ENCODE assay signal across 10 cellular contexts in genomic region chr14:77045570-77045890, GRCh38. TPM values are rescaled to one million over a fixed set of nuclear protein-coding genes. Genes with fewer than 3 reads are reported as not detected.
A peak's percentile ranks its signal among the peaks of the same experiment; 100 is the strongest.
DNase-seq lines count a peak whose midpoint lies in the region; ATAC-seq and TF ChIP-seq lines count a peak whose summit lies in the region.
"Had no signal": no experiment of that assay in that cellular context is flagged by ENCODE, and none has a peak within 500 bp of the region (broad histone marks: within the 10 kb centered on the region; RNA-seq: fewer than 3 reads in every experiment).

No MANE protein-coding gene starts in this region.

- ATAC-seq in GM21367 (IDR thresholded peaks at IDR 0.05; ENCODE audit: unreplicated experiment) = no peak

- TF ChIP-seq RAD21 in liver (IDR thresholded peaks at IDR 0.05) = no peak

- H3K4me3 ChIP-seq in liver (ENCODE audit: low read depth in 1 of 3, low read length in 3 of 3) (no peak overlapping the region), smooth muscle cell (no peak overlapping the region)

- no peaks in the 10 kb centered on the region for H3K9me3 Mint-ChIP-seq in HFFc6
- H3K9me3 Mint-ChIP-seq: activated CD4-positive, alpha-beta T cell treated with anti-CD3 and anti-CD28 coated beads, Interleukin-2, amount 10 ng/mL, durations not matched to agents 24 days and 14 days had no signal

- DNase-seq in HFFc6 (no peak), smooth muscle cell (lab: John Stamatoyannopoulos, UW; ENCODE audit: unreplicated experiment) (no peak), UCSD-AML1 (lab: John Stamatoyannopoulos, UW; ENCODE audit: unreplicated experiment) (no peak), T1000 (lab: John Stamatoyannopoulos, UW) (no peak)
- DNase-seq in NK-92 treated with Interleukin-12 subunit alpha and Interleukin-12 subunit beta, amount 100 ng/mL, for 24 hours (lab: John Stamatoyannopoulos, UW) = no peak
- DNase-seq: activated CD4-positive, alpha-beta T cell treated with anti-CD3 and anti-CD28 coated beads, Interleukin-2, amount 10 ng/mL, durations not matched to agents 24 days and 14 days; NCI-H226 had no signal

- TF ChIP-seq CTCF in HFFc6 (IDR thresholded peaks at IDR 0.05) = no peak
- no peak for TF ChIP-seq CTCF in liver (IDR thresholded peaks at IDR 0.05; ENCODE audit: low read depth, low read length, missing input control)
- no peak for TF ChIP-seq CTCF in smooth muscle cell (IDR thresholded peaks at IDR 0.05; ENCODE audit: borderline replicate concordance, insufficient read depth, poor library complexity, severe bottlenecking)

- peak overlapping the region; percentile 49 for H3K4me3 Mint-ChIP-seq in HFFc6
- H3K4me3 Mint-ChIP-seq: activated CD4-positive, alpha-beta T cell treated with anti-CD3 and anti-CD28 coated beads, Interleukin-2, amount 10 ng/mL, durations not matched to agents 24 days and 14 days had no signal

- no peaks in the 10 kb centered on the region for H3K9me3 ChIP-seq in liver (ENCODE audit: control insufficient read depth in 4 of 4, low read length in 3 of 4)
- H3K9me3 ChIP-seq in smooth muscle cell (replicated peaks; ENCODE audit: low read depth) = no peaks in the 10 kb centered on the region

- H3K36me3 Mint-ChIP-seq in HFFc6 (ENCODE audit: low read depth) = no peaks in the 10 kb centered on the region

- peak overlapping the region in 1 of 2 donors; percentile 61 for H3K9ac ChIP-seq in liver (ENCODE audit: low read depth in 1 of 2, low read length in 2 of 2)
- H3K9ac ChIP-seq in smooth muscle cell (ENCODE audit: low read depth) = no peak overlapping the region

- H3K27ac ChIP-seq in cingulate gyrus (ENCODE audit: low read depth, low read length) (peak overlapping the region; percentile 39), liver (ENCODE audit: low read depth in 1 of 2, low read length in 2 of 2) (peak overlapping the region; percentile 97 to 99), smooth muscle cell (ENCODE audit: low read depth) (peak overlapping the region; percentile 99)

- no peaks in the 10 kb centered on the region for H4K20me1 ChIP-seq in smooth muscle cell (ENCODE audit: low read depth)

- peaks cover 33% of the 10 kb centered on the region for H3F3A ChIP-seq in smooth muscle cell (ENCODE audit: low read depth)

- H3K4me1 ChIP-seq in liver (ENCODE audit: control insufficient read depth in 4 of 4, insufficient read depth in 4 of 4, low read length in 3 of 4) = peaks cover 25 to 63% (median 55%) of the 10 kb centered on the region in 4 donors
- peaks cover 46% of the 10 kb centered on the region for H3K4me1 ChIP-seq in smooth muscle cell (ENCODE audit: low read depth)

- H3K27ac Mint-ChIP-seq in HFFc6 = no peak overlapping the region; the same call in 1 of the 2 replicates
- H3K27ac Mint-ChIP-seq: activated CD4-positive, alpha-beta T cell treated with anti-CD3 and anti-CD28 coated beads, Interleukin-2, amount 10 ng/mL, durations not matched to agents 24 days and 14 days had no signal

- WGBS in liver = 29% methylated on average over 3 of the region's 3 CpGs
- WGBS in smooth muscle cell (ENCODE audit: low lambda C conversion rate) = 89% methylated on average over 3 of the region's 3 CpGs

- no peaks in the 10 kb centered on the region; the same call in none of the 2 replicates for H3K27me3 Mint-ChIP-seq in HFFc6 (ENCODE audit: insufficient read depth)
- H3K27me3 Mint-ChIP-seq: activated CD4-positive, alpha-beta T cell treated with anti-CD3 and anti-CD28 coated beads, Interleukin-2, amount 10 ng/mL, durations not matched to agents 24 days and 14 days had no signal

- H3K79me2 ChIP-seq in smooth muscle cell (ENCODE audit: low read depth) = no peaks in the 10 kb centered on the region

- H3K36me3 ChIP-seq in liver (ENCODE audit: control insufficient read depth in 4 of 4, insufficient read depth in 3 of 4, low read depth in 1 of 4, low read length in 3 of 4) (no peaks in the 10 kb centered on the region), smooth muscle cell (ENCODE audit: low read depth) (no peaks in the 10 kb centered on the region)

- no peak overlapping the region for H2AFZ ChIP-seq in smooth muscle cell (ENCODE audit: low read depth)

- H3K4me2 ChIP-seq in smooth muscle cell = peak overlapping the region; percentile 81

- no peaks in the 10 kb centered on the region for H3K27me3 ChIP-seq in liver (ENCODE audit: control insufficient read depth in 4 of 4, insufficient read depth in 4 of 4, low read length in 3 of 4)
- H3K27me3 ChIP-seq in smooth muscle cell (ENCODE audit: low read depth) = no peaks in the 10 kb centered on the region

- H3K4me1 Mint-ChIP-seq in HFFc6 (ENCODE audit: low read depth) = peaks cover 71% of the 10 kb centered on the region

TF ChIP-seq in liver, 16 proteins besides CTCF, POLR2A, EP300 and RAD21:
- TF ChIP-seq HNF4A (conservative IDR thresholded peaks at IDR 0.05) = no peak
- TF ChIP-seq NR2F2 (IDR thresholded peaks at IDR 0.05) = no peak
- TF ChIP-seq FOXA2 (IDR thresholded peaks at IDR 0.05) = no peak
- TF ChIP-seq JUND (IDR thresholded peaks at IDR 0.05) = no peak
- TF ChIP-seq HNF4G (IDR thresholded peaks at IDR 0.05) = no peak
- no peak for TF ChIP-seq YY1 (IDR thresholded peaks at IDR 0.05)
- TF ChIP-seq RXRA (IDR thresholded peaks at IDR 0.05) = no peak
- no peak for TF ChIP-seq TAF1 (conservative IDR thresholded peaks at IDR 0.05)
- no peak for TF ChIP-seq MAX (IDR thresholded peaks at IDR 0.05)
- no peak for TF ChIP-seq SP1 (IDR thresholded peaks at IDR 0.05)
- no peak for TF ChIP-seq ATF3 (IDR thresholded peaks at IDR 0.05)
- TF ChIP-seq EGR1 (IDR thresholded peaks at IDR 0.05; ENCODE audit: low read depth in 2 of 2) = no peak
- no peak for TF ChIP-seq FOXA1 (IDR thresholded peaks at IDR 0.05)
- TF ChIP-seq GABPA (IDR thresholded peaks at IDR 0.05 in 1 of 2, conservative IDR thresholded peaks at IDR 0.05 in 1 of 2) = no peak
- no peak for TF ChIP-seq REST (IDR thresholded peaks at IDR 0.05)
- no peak for TF ChIP-seq ZBTB33 (IDR thresholded peaks at IDR 0.05)

RNA-seq across cellular contexts. Expression of gene IRF2BPL, which starts 17.0 kb away (rescaled TPM):
- 10 to 100 TPM; 37.1 to 46.3 (median 38.3) TPM for total RNA-seq in HFFc6 (2021; fragmentation: NEBNext Ultra II Directional; extraction: Animal tissue kit (Norgen Biotek cat#: 25700))
- total RNA-seq in liver (10 to 100 TPM in 1 of 2 donors, 1 to 10 TPM in 1; 7.6 to 15.8 TPM), smooth muscle cell (33.2 and 33.9 TPM in 2 replicates)
- polyA plus RNA-seq in liver (1 to 10 TPM; 3.8 to 7.1 TPM), smooth muscle cell (58.0 and 66.3 TPM in 2 replicates)

RNA-seq across cellular contexts. Expression of gene CIPC, which starts 52.5 kb away (rescaled TPM):
- total RNA-seq in HFFc6 (2021; fragmentation: NEBNext Ultra II Directional; extraction: Animal tissue kit (Norgen Biotek cat#: 25700)) = 10 to 100 TPM in 4 of 6 experiments, 1 to 10 TPM in 2; 9.1 to 12.5 (median 11.5) TPM
- total RNA-seq in liver (10 to 100 TPM in 1 of 2 donors, 1 to 10 TPM in 1; 6.7 to 17.8 TPM), smooth muscle cell (14.3 and 15.1 TPM in 2 replicates)
- polyA plus RNA-seq in liver (1 to 10 TPM; 5.2 to 6.7 TPM), smooth muscle cell (3.6 and 5.6 TPM in 2 replicates)

Comparison
In these comparisons a context has a peak if more than half of its experiments do, and no peak if none do; other contexts are left out.
1. H3K27ac ChIP-seq: peak in every context shown above with its lines; median percentile 99 in smooth muscle cell; 98 in liver; 39 in cingulate gyrus.